ENCODE assay signal across 21 cellular contexts in the genomic region with DNA sequence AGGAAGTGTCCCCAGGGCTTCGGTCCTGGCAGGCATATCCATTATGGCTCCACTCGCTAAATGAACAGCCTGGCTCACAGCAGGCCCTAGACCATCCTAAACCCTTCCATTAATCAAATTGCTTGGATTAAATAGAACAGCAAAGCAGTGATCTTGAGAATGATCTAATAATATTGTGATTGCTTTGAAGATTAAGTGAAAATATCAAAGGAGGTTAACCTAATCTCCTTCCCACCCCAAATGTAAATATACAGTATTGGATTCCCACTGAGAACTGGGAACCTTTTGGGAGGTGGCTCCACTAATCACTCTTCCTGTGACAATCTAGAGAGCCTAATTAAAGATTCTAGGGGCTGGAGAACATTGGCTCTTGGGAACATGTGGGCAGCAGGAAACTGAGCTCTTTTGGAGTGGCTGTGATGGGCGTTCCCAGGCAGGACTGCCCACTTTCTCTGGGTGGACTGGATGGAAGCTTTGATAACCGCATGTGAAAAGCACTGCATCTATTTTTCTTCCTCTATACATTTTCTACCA.
DNase-seq lines count a peak whose midpoint lies in the region; ATAC-seq and TF ChIP-seq lines count a peak whose summit lies in the region.
"Had no signal": no experiment of that assay in that cellular context is flagged by ENCODE, and none has a peak within 500 bp of the region (broad histone marks: within the 10 kb centered on the region; RNA-seq: fewer than 3 reads in every experiment).

No MANE protein-coding gene starts in this region.

- H3K4me1 Mint-ChIP-seq in osteocyte (ENCODE audit: unreplicated experiment) = peaks cover 33% of the 10 kb centered on the region
- H3K4me1 Mint-ChIP-seq in activated CD4-positive, alpha-beta memory T cell treated with anti-CD3 and anti-CD28 coated beads for 36 hours (ENCODE audit: low read depth) = no peaks in the 10 kb centered on the region
- H3K4me1 Mint-ChIP-seq: activated CD4-positive, alpha-beta memory T cell treated with anti-CD3 and anti-CD28 coated beads, Interleukin-2, amount 10 ng/mL, durations not matched to agents 7 days and 5 days; activated naive CD8-positive, alpha-beta T cell treated with anti-CD3 and anti-CD28 coated beads for 36 hours had no signal

- DNase-seq in NCI-H82 (lab: John Stamatoyannopoulos, UW) (peak; percentile 53), NCI-H82 treated with DMSO at 0.1 percent for 48 hours (lab: John Stamatoyannopoulos, UW; ENCODE audit: unreplicated experiment) (no peak), NCI-H187 treated with DMSO at 0.1 percent for 48 hours (lab: John Stamatoyannopoulos, UW) (peak; percentile 74), WERI-Rb-1 (peak; percentile 86), osteocyte (ENCODE audit: extremely low spot score, unreplicated experiment) (peak; percentile 25), posterior vena cava (ENCODE audit: low spot score) (no peak)
- no peak for DNase-seq in activated CD4-positive, alpha-beta memory T cell treated with anti-CD3 and anti-CD28 coated beads for 36 hours
- DNase-seq: activated naive CD8-positive, alpha-beta T cell treated with anti-CD3 and anti-CD28 coated beads for 36 hours; body of pancreas; cortex of kidney; DMS53; foreskin keratinocyte; left cardiac atrium; NCI-H226; stimulated activated CD4-positive, alpha-beta T cell treated with anti-CD3 and anti-CD28 coated beads, Interleukin-15, amount 100 ng/mL, for 24 hours; stimulated activated naive CD4-positive, alpha-beta T cell; tibial artery had no signal

- no peaks in the 10 kb centered on the region for H3K36me3 ChIP-seq in WERI-Rb-1
- H3K36me3 ChIP-seq: BLaER1 treated with 17β-estradiol and CSF1 and Interleukin-3, amounts not matched to agents 10 nM and 100 nM; tibial artery had no signal

- no peak overlapping the region for H3K27ac Mint-ChIP-seq in osteocyte (ENCODE audit: unreplicated experiment)
- H3K27ac Mint-ChIP-seq in activated CD4-positive, alpha-beta memory T cell treated with anti-CD3 and anti-CD28 coated beads for 36 hours = no peak overlapping the region
- H3K27ac Mint-ChIP-seq: activated CD4-positive, alpha-beta memory T cell treated with anti-CD3 and anti-CD28 coated beads, Interleukin-2, amount 10 ng/mL, durations not matched to agents 7 days and 5 days; activated naive CD8-positive, alpha-beta T cell treated with anti-CD3 and anti-CD28 coated beads for 36 hours; T-helper 1 cell treated with Interleukin-12 subunit alpha and Interleukin-12 subunit beta and Interleukin-4 antibody, amounts not matched to agents 30 μg/mL and 1 μg/mL, for 36 hours had no signal

- TF ChIP-seq CTCF in WERI-Rb-1 (IDR thresholded peaks at IDR 0.05; ENCODE audit: low read depth, low read length) (no peak), osteocyte (IDR thresholded peaks at IDR 0.05) (no peak)

- H3K27ac ChIP-seq in WERI-Rb-1 = peak overlapping the region; percentile 50
- H3K27ac ChIP-seq: BLaER1 treated with 17β-estradiol and CSF1 and Interleukin-3, amounts not matched to agents 10 nM and 100 nM; body of pancreas; foreskin keratinocyte; tibial artery had no signal

- no peak overlapping the region for H3K4me3 Mint-ChIP-seq in osteocyte (ENCODE audit: unreplicated experiment)
- H3K4me3 Mint-ChIP-seq in activated CD4-positive, alpha-beta memory T cell treated with anti-CD3 and anti-CD28 coated beads for 36 hours = no peak overlapping the region
- H3K4me3 Mint-ChIP-seq: activated CD4-positive, alpha-beta memory T cell treated with anti-CD3 and anti-CD28 coated beads, Interleukin-2, amount 10 ng/mL, durations not matched to agents 7 days and 5 days; activated naive CD8-positive, alpha-beta T cell treated with anti-CD3 and anti-CD28 coated beads for 36 hours; T-helper 1 cell treated with Interleukin-12 subunit alpha and Interleukin-12 subunit beta and Interleukin-4 antibody, amounts not matched to agents 30 μg/mL and 1 μg/mL, for 36 hours had no signal

- no peaks in the 10 kb centered on the region for H3K27me3 ChIP-seq in WERI-Rb-1 (ENCODE audit: insufficient read depth, low read depth, severe bottlenecking)
- H3K27me3 ChIP-seq: body of pancreas had no signal

- H3K9me3 ChIP-seq in WERI-Rb-1 (ENCODE audit: severe bottlenecking) = no peaks in the 10 kb centered on the region
- H3K9me3 ChIP-seq: BLaER1 treated with 17β-estradiol and CSF1 and Interleukin-3, amounts not matched to agents 10 nM and 100 nM; body of pancreas; tibial artery had no signal

- intact Hi-C loops in activated CD4-positive, alpha-beta memory T cell treated with anti-CD3 and anti-CD28 coated beads for 36 hours (cut with micrococcal nuclease) = no loop called here
- intact Hi-C loops in posterior vena cava (cut with DNase I) = no loop called here

- H3K27me3 Mint-ChIP-seq in osteocyte (ENCODE audit: unreplicated experiment) = peaks cover 22% of the 10 kb centered on the region
- peaks cover 11% of the 10 kb centered on the region for H3K27me3 Mint-ChIP-seq in activated CD4-positive, alpha-beta memory T cell treated with anti-CD3 and anti-CD28 coated beads for 36 hours

- POLR2A ChIA-PET in activated CD4-positive, alpha-beta memory T cell treated with anti-CD3 and anti-CD28 coated beads for 36 hours (lab: Charles Lee) = no interaction called here

- H3K9me3 Mint-ChIP-seq in osteocyte (ENCODE audit: unreplicated experiment) = peaks cover 17% of the 10 kb centered on the region
- H3K9me3 Mint-ChIP-seq in activated CD4-positive, alpha-beta memory T cell treated with anti-CD3 and anti-CD28 coated beads for 36 hours = no peaks in the 10 kb centered on the region
- H3K9me3 Mint-ChIP-seq: activated CD4-positive, alpha-beta memory T cell treated with anti-CD3 and anti-CD28 coated beads, Interleukin-2, amount 10 ng/mL, durations not matched to agents 7 days and 5 days; activated naive CD8-positive, alpha-beta T cell treated with anti-CD3 and anti-CD28 coated beads for 36 hours; T-helper 1 cell treated with Interleukin-12 subunit alpha and Interleukin-12 subunit beta and Interleukin-4 antibody, amounts not matched to agents 30 μg/mL and 1 μg/mL, for 36 hours had no signal

- H3K4me3 ChIP-seq in WERI-Rb-1 (ENCODE audit: low read depth, low read length) = no peak overlapping the region
- H3K4me3 ChIP-seq: BLaER1 treated with 17β-estradiol and CSF1 and Interleukin-3, amounts not matched to agents 10 nM and 100 nM; body of pancreas; tibial artery had no signal

- CTCF ChIA-PET in activated CD4-positive, alpha-beta memory T cell treated with anti-CD3 and anti-CD28 coated beads for 36 hours (lab: Charles Lee) = no interaction called here

- peaks cover 7% of the 10 kb centered on the region for H3K36me3 Mint-ChIP-seq in osteocyte (ENCODE audit: unreplicated experiment)
- no peaks in the 10 kb centered on the region for H3K36me3 Mint-ChIP-seq in activated CD4-positive, alpha-beta memory T cell treated with anti-CD3 and anti-CD28 coated beads for 36 hours
- H3K36me3 Mint-ChIP-seq: activated naive CD8-positive, alpha-beta T cell treated with anti-CD3 and anti-CD28 coated beads for 36 hours had no signal

- ATAC-seq in HG03159 (IDR thresholded peaks at IDR 0.05; ENCODE audit: unreplicated experiment) = no peak
- ATAC-seq: body of pancreas, foreskin keratinocyte, left cardiac atrium had no signal

Comparison
In these comparisons a context has a peak if more than half of its experiments do, and no peak if none do; other contexts are left out.
1. DNase-seq: peak in NCI-H82 (single experiment), NCI-H187 treated with DMSO at 0.1 percent for 48 hours (single experiment), WERI-Rb-1 (single experiment) and osteocyte (single experiment); none in NCI-H82 treated with DMSO at 0.1 percent for 48 hours (single experiment), activated CD4-positive, alpha-beta memory T cell treated with anti-CD3 and anti-CD28 coated beads for 36 hours (single experiment) and posterior vena cava (single experiment).